Comparison of ENCODE assay signal across 17 cellular contexts in the genomic region with DNA sequence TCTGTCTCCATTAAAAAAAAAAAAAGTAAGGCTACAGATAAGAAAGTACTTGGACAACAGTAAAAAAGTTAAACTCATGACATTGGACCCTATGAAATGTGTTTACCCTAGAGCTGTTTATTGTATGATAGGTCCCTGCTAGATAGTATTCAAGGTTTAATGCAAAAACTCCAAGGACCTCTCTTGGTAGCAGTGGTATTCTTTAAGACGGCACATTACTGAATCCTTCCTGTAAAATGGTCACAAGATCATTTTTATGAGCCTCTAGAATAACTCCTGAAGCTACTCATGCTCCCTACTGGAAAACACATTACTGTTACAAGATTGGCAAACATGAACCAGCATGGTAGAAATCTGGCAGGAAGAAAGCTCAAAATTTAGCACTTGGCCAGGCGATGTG. TPM values are rescaled to one million over a fixed set of nuclear protein-coding genes. Genes with fewer than 3 reads are reported as not detected.
DNase-seq lines count a peak whose midpoint lies in the region; ATAC-seq and TF ChIP-seq lines count a peak whose summit lies in the region.
"Had no signal": no experiment of that assay in that cellular context is flagged by ENCODE, and none has a peak within 500 bp of the region (broad histone marks: within the 10 kb centered on the region; RNA-seq: fewer than 3 reads in every experiment).

No MANE protein-coding gene starts in this region.

- peaks cover 64 to 77% (median 77%) of the 10 kb centered on the region in 3 donors for H3K4me1 Mint-ChIP-seq in CD8-positive, alpha-beta memory T cell
- H3K4me1 Mint-ChIP-seq in T-helper 17 cell: peaks cover 56% of the 10 kb centered on the region

- H3K9me3 ChIP-seq in CD8-positive, alpha-beta memory T cell (ENCODE audit: low read length): no peaks in the 10 kb centered on the region
- H3K9me3 ChIP-seq in T-helper 17 cell (ENCODE audit: control insufficient read depth, low read length, poor library complexity, severe bottlenecking): no peaks in the 10 kb centered on the region
- H3K9me3 ChIP-seq: SK-N-SH had no signal

- DNase-seq in AG09309 (ENCODE audit: low read depth) (peak; percentile 33), T-helper 17 cell (no peak), left colon (no peak), omental fat pad (ENCODE audit: low spot score) (no peak), NCI-H128 (lab: John Stamatoyannopoulos, UW; ENCODE audit: unreplicated experiment) (no peak)
- no peak for DNase-seq in CD8-positive, alpha-beta memory T cell
- DNase-seq: DMS79, HFFc6, NCI-H1092 treated with DMSO at 0.1 percent for 48 hours, NCI-H1694, NCI-H2081 treated with DMSO at 0.1 percent for 48 hours, NCI-H748 treated with DMSO at 0.1 percent for 48 hours, SHP77, SK-N-SH had no signal

- peak overlapping the region in 7 of 8 donors; percentile 64 to 86 (median 77) for H3K27ac Mint-ChIP-seq in CD8-positive, alpha-beta memory T cell
- H3K27ac Mint-ChIP-seq in T-helper 17 cell: peak overlapping the region; percentile 60
- H3K27ac Mint-ChIP-seq: HFFc6 had no signal

- CTCF ChIA-PET in CD8-positive, alpha-beta memory T cell (lab: Charles Lee): interaction anchor here (1.2 to 2.4 kb wide), 7 partner anchors 9 to 123 kb away, joined by 3 to 9 read pairs (median 4); no protein-coding TSS in a partner anchor

- no peaks in the 10 kb centered on the region for H3K27me3 ChIP-seq in CD8-positive, alpha-beta memory T cell (ENCODE audit: insufficient read depth, low read length, poor library complexity, severe bottlenecking)
- H3K27me3 ChIP-seq: BLaER1 had no signal

- peaks cover 0 to 8% (median 3%) of the 10 kb centered on the region in 5 donors for H3K9me3 Mint-ChIP-seq in CD8-positive, alpha-beta memory T cell
- H3K9me3 Mint-ChIP-seq: HFFc6 had no signal

- peaks cover 13 to 41% (median 14%) of the 10 kb centered on the region in 3 donors for H3K36me3 Mint-ChIP-seq in CD8-positive, alpha-beta memory T cell
- peaks cover 5% of the 10 kb centered on the region for H3K36me3 Mint-ChIP-seq in T-helper 17 cell (ENCODE audit: low read depth)

- H3K36me3 ChIP-seq in CD8-positive, alpha-beta memory T cell (ENCODE audit: insufficient read depth, low read length): no peaks in the 10 kb centered on the region

- H3K4me1 ChIP-seq in CD8-positive, alpha-beta memory T cell (ENCODE audit: insufficient read depth, low read length): peaks cover 33% of the 10 kb centered on the region

- TF ChIP-seq CTCF in AG09309 (IDR thresholded peaks at IDR 0.05; ENCODE audit: control insufficient read depth, insufficient read depth, low read depth, low read length, missing control alignments): no peak
- TF ChIP-seq CTCF in omental fat pad (IDR thresholded peaks at IDR 0.05): no peak

- no peaks in the 10 kb centered on the region for H3K27me3 Mint-ChIP-seq in CD8-positive, alpha-beta memory T cell
- no peaks in the 10 kb centered on the region for H3K27me3 Mint-ChIP-seq in T-helper 17 cell

- POLR2A ChIA-PET in CD8-positive, alpha-beta memory T cell (lab: Charles Lee): interaction anchor here (1.7 kb wide), 1 partner anchor 47 kb away, joined by 4 read pairs; a partner anchor contains a TSS

- ATAC-seq in T-helper 17 cell: no peak
- ATAC-seq in left colon: peak; percentile 68
- no peak for ATAC-seq in omental fat pad (ENCODE audit: low FRiP score)
- no peak for ATAC-seq in HG03045 (IDR thresholded peaks at IDR 0.05; ENCODE audit: unreplicated experiment)

- H3K27ac ChIP-seq in CD8-positive, alpha-beta memory T cell (ENCODE audit: low read depth, low read length): no peak overlapping the region
- H3K27ac ChIP-seq: A549, BLaER1 had no signal

- intact Hi-C loops in left colon (cut with DNase I, micrococcal nuclease): no loop called here

- H3K4me3 ChIP-seq in AG09309 (ENCODE audit: control insufficient read depth, low read depth, low read length): no peak overlapping the region
- H3K4me3 ChIP-seq in CD8-positive, alpha-beta memory T cell (ENCODE audit: low read length): no peak overlapping the region
- H3K4me3 ChIP-seq: A549, BLaER1 had no signal

- H3K4me3 Mint-ChIP-seq in CD8-positive, alpha-beta memory T cell: no peak overlapping the region
- no peak overlapping the region for H3K4me3 Mint-ChIP-seq in T-helper 17 cell
- H3K4me3 Mint-ChIP-seq: HFFc6 had no signal

RNA-seq across cellular contexts. Expression of a gene that starts 38.8 kb away (rescaled TPM):
- 100 to 1,000 TPM; 107 to 109 TPM for total RNA-seq in CD8-positive, alpha-beta memory T cell
- polyA plus RNA-seq in CD8-positive, alpha-beta memory T cell: 51.4 TPM
- total RNA-seq in T-helper 17 cell: 10 to 100 TPM; 18.5 to 28.3 TPM
- 10 to 100 TPM; 51.6 to 59.0 TPM for total RNA-seq in left colon
- 10 to 100 TPM in 3 of 4 donors, 1 to 10 TPM in 1; 9.7 to 29.3 (median 25.7) TPM for total RNA-seq in omental fat pad

RNA-seq across cellular contexts. Expression of a gene that starts 46.5 kb away (rescaled TPM):
- 100 to 1,000 TPM; 378 to 381 TPM for total RNA-seq in CD8-positive, alpha-beta memory T cell
- polyA plus RNA-seq in CD8-positive, alpha-beta memory T cell: 200 TPM
- total RNA-seq in T-helper 17 cell: 100 to 1,000 TPM; 558 to 772 TPM
- total RNA-seq in left colon: 10 to 100 TPM; 85.6 to 91.2 TPM
- total RNA-seq in omental fat pad: 100 to 1,000 TPM; 105 to 234 (median 129) TPM
